Comparison of ENCODE assay signal across 30 cellular contexts in the genomic region with DNA sequence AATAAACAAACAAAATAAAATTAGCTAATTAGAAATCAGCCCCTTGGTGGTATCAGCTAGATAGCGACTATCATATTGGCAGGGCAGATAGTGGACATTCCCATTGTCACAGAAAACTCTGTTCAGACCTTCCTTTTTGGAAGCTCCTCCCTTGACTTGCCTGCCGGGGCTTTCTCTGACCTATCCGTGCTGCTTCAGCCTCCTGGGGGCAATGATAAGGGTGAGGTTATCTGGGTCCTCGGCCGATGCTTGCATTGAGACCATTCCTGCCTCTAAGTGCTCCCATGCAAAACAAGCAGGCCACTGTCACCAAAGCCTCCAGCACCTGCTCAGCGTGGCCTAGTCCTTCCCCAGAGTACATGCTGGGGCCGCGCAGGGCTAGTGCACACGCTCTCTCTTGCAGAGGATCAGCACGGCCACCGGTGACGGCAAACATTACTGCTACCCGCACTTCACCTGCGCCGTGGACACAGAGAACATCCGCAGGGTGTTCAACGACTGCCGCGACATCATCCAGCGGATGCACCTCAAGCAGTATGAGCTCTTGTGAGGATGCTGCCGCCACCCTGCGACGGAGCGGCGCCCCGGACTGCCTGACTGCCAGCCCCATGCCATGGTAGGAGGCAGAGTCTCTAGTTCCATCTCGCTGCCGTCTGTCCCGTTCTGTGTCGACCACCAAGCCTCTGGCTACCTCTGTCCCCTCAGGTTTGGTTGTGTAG. TPM values are rescaled to one million over a fixed set of nuclear protein-coding genes. Genes with fewer than 3 reads are reported as not detected.
DNase-seq lines count a peak whose midpoint lies in the region; ATAC-seq and TF ChIP-seq lines count a peak whose summit lies in the region.
"Had no signal": no experiment of that assay in that cellular context is flagged by ENCODE, and none has a peak within 500 bp of the region (broad histone marks: within the 10 kb centered on the region; RNA-seq: fewer than 3 reads in every experiment).

No MANE protein-coding gene starts in this region.

- H3K9me3 ChIP-seq in Caco-2, result no peaks in the 10 kb centered on the region
- H3K9me3 ChIP-seq in endodermal cell (ENCODE audit: control insufficient read depth, low read length), result peaks cover 3% of the 10 kb centered on the region
- H3K9me3 ChIP-seq: adrenal gland, heart left ventricle, prostate gland, sigmoid colon, uterus had no signal

- BruUV-seq in Caco-2 (replicated peaks; lab: Mats Ljungman, UMichigan), result no TSS peak

- H3K36me3 Mint-ChIP-seq in Caco-2 (ENCODE audit: insufficient read depth, unreplicated experiment), result peaks cover 27% of the 10 kb centered on the region
- peaks cover 62% of the 10 kb centered on the region for H3K36me3 Mint-ChIP-seq in endodermal cell (ENCODE audit: low read depth)

- H3K27ac ChIP-seq in endodermal cell (ENCODE audit: low read depth, low read length), result no peak overlapping the region
- H3K27ac ChIP-seq: adrenal gland, GM23248, heart left ventricle, prostate gland, sigmoid colon, SK-N-MC, uterus had no signal

- peak overlapping the region; percentile 80 for H3K27ac Mint-ChIP-seq in Caco-2 (ENCODE audit: unreplicated experiment)
- H3K27ac Mint-ChIP-seq in endodermal cell, result peak overlapping the region; percentile 32
- H3K27ac Mint-ChIP-seq: activated CD8-positive, alpha-beta memory T cell treated with anti-CD3 and anti-CD28 coated beads, Interleukin-2, amount 10 ng/mL, durations not matched to agents 7 days and 5 days; activated T-cell treated with anti-CD3 and anti-CD28 coated beads, Interleukin-2, amount 50 U/mL, for 72 hours had no signal

- intact Hi-C loops in Caco-2 (cut with micrococcal nuclease; ENCODE audit: unreplicated experiment), result no loop called here
- intact Hi-C loops in posterior vena cava (cut with DNase I), result no loop called here

- H3K4me3 ChIP-seq in Caco-2 (ENCODE audit: low read depth, low read length) (no peak overlapping the region), endodermal cell (ENCODE audit: low read length) (no peak overlapping the region)
- H3K4me3 ChIP-seq: adrenal gland, GM23248, heart left ventricle, lung, prostate gland, sigmoid colon, SK-N-MC, uterus had no signal

- no peak for ATAC-seq in GM18511 (IDR thresholded peaks at IDR 0.05; ENCODE audit: unreplicated experiment)
- ATAC-seq in GM19328 (IDR thresholded peaks at IDR 0.05; ENCODE audit: unreplicated experiment), result no peak
- ATAC-seq in HG02938 (IDR thresholded peaks at IDR 0.05; ENCODE audit: unreplicated experiment), result no peak
- ATAC-seq in HG02588 (IDR thresholded peaks at IDR 0.05; ENCODE audit: unreplicated experiment), result no peak
- ATAC-seq: activated CD8-positive, alpha-beta memory T cell treated with anti-CD3 and anti-CD28 coated beads, Interleukin-2, amount 10 ng/mL, durations not matched to agents 7 days and 5 days; activated T-cell treated with anti-CD3 and anti-CD28 coated beads, Interleukin-2, amount 50 U/mL, for 72 hours had no signal

- peaks cover 36% of the 10 kb centered on the region for H3K4me1 Mint-ChIP-seq in Caco-2 (ENCODE audit: low read depth, unreplicated experiment)
- peaks cover 7% of the 10 kb centered on the region for H3K4me1 Mint-ChIP-seq in endodermal cell
- H3K4me1 Mint-ChIP-seq: activated CD8-positive, alpha-beta memory T cell treated with anti-CD3 and anti-CD28 coated beads, Interleukin-2, amount 10 ng/mL, durations not matched to agents 7 days and 5 days; brain had no signal

- H3K27me3 Mint-ChIP-seq in Caco-2 (ENCODE audit: insufficient read depth, unreplicated experiment), result no peaks in the 10 kb centered on the region
- no peaks in the 10 kb centered on the region for H3K27me3 Mint-ChIP-seq in endodermal cell (ENCODE audit: insufficient read depth)
- H3K27me3 Mint-ChIP-seq: activated CD8-positive, alpha-beta memory T cell treated with anti-CD3 and anti-CD28 coated beads, Interleukin-2, amount 10 ng/mL, durations not matched to agents 7 days and 5 days; brain; IgD-negative memory B cell had no signal

- no peak for TF ChIP-seq CTCF in Caco-2 (IDR thresholded peaks at IDR 0.05; ENCODE audit: insufficient read depth in 1 of 2, low read depth in 1 of 2, low read length in 1 of 2, severe bottlenecking in 1 of 2, unreplicated experiment in 1 of 2)
- no peak for TF ChIP-seq CTCF in endodermal cell (conservative IDR thresholded peaks at IDR 0.05)

- POLR2A ChIA-PET in Caco-2 (lab: Charles Lee), result no interaction called here

- CTCF ChIA-PET in Caco-2 (lab: Charles Lee), result no interaction called here

- H3K36me3 ChIP-seq in Caco-2 (ENCODE audit: control insufficient read depth, insufficient read depth, low read length) (no peaks in the 10 kb centered on the region; the same call in 1 of the 2 replicates), endodermal cell (ENCODE audit: control insufficient read depth, insufficient read depth, low read length) (peaks cover 63% of the 10 kb centered on the region)
- H3K36me3 ChIP-seq: prostate gland, uterus had no signal

- H3K9me3 Mint-ChIP-seq in Caco-2 (ENCODE audit: unreplicated experiment), result no peaks in the 10 kb centered on the region
- peaks cover 3% of the 10 kb centered on the region for H3K9me3 Mint-ChIP-seq in endodermal cell
- H3K9me3 Mint-ChIP-seq: brain, IgD-negative memory B cell had no signal

- H3K4me3 Mint-ChIP-seq in Caco-2 (ENCODE audit: unreplicated experiment) (no peak overlapping the region), endodermal cell (no peak overlapping the region)
- H3K4me3 Mint-ChIP-seq: activated CD8-positive, alpha-beta memory T cell treated with anti-CD3 and anti-CD28 coated beads, Interleukin-2, amount 10 ng/mL, durations not matched to agents 7 days and 5 days; activated T-cell treated with anti-CD3 and anti-CD28 coated beads, Interleukin-2, amount 50 U/mL, for 72 hours; brain had no signal

- H3K27me3 ChIP-seq in Caco-2 (replicated peaks; ENCODE audit: control insufficient read depth, insufficient read depth, low read length) (no peaks in the 10 kb centered on the region), endodermal cell (ENCODE audit: control insufficient read depth, insufficient read depth, low read length, poor library complexity, severe bottlenecking) (no peaks in the 10 kb centered on the region)
- H3K27me3 ChIP-seq: adrenal gland, heart left ventricle, sigmoid colon, uterus had no signal

- WGBS in endodermal cell (ENCODE audit: insufficient coverage in 1 of 2, insufficient read length in 1 of 2), 2 experiments, result 90 to 96% methylated on average over 26 to 30 of the region's 30 CpGs

- H3K4me1 ChIP-seq in Caco-2, result peaks cover 37% of the 10 kb centered on the region
- peaks cover 11% of the 10 kb centered on the region for H3K4me1 ChIP-seq in endodermal cell (ENCODE audit: control insufficient read depth, insufficient read depth, low read length)
- H3K4me1 ChIP-seq: adrenal gland, prostate gland, sigmoid colon, uterus had no signal

- H3K9ac ChIP-seq in endodermal cell (ENCODE audit: extremely low read depth, low read length, poor library complexity, severe bottlenecking), result no peak overlapping the region
- H3K9ac ChIP-seq: GM23248 had no signal

- DNase-seq in Caco-2 (peak in 1 of 2 experiments; percentile 64), OCI-M1 (lab: John Stamatoyannopoulos, UW) (peak; percentile 79), endodermal cell (peak; percentile 62), posterior vena cava (ENCODE audit: low spot score) (peak; percentile 79)
- DNase-seq: activated CD4-positive, alpha-beta T cell treated with anti-CD3 and anti-CD28 coated beads, Interleukin-2, amount 50 U/mL, for 1 hour; activated CD8-positive, alpha-beta memory T cell treated with anti-CD3 and anti-CD28 coated beads, Interleukin-2, amount 10 ng/mL, durations not matched to agents 7 days and 5 days; activated naive CD4-positive, alpha-beta T cell; activated T-cell treated with anti-CD3 and anti-CD28 coated beads, Interleukin-2, amount 50 U/mL, for 72 hours; adrenal gland; C1 segment of cervical spinal cord; Calu3; GM23248; heart left ventricle; NCI-H1105 treated with DMSO at 0.1 percent for 48 hours; NCI-H1930; NCI-H226; sigmoid colon; stimulated activated CD4-positive, alpha-beta T cell treated with anti-CD3 and anti-CD28 coated beads, Interleukin-4, amount 100 ng/mL, for 4 hours; stimulated activated naive CD4-positive, alpha-beta T cell treated with Interleukin-2 at 50 U/mL for 16 hours; T-helper 2 cell; uterus had no signal

RNA-seq across cellular contexts. Expression of gene MPPE1, which starts 27.4 kb away (rescaled TPM):
- total RNA-seq in Caco-2 (2022), result 47.4 and 52.6 TPM in 2 replicates
- total RNA-seq in endodermal cell, result 10 to 100 TPM; 27.3 to 33.5 TPM
- polyA plus RNA-seq in endodermal cell (2013, experiment 1 of 2), result 19.5 TPM
- 14.6 TPM for polyA plus RNA-seq in endodermal cell (2013, experiment 2 of 2)
- total RNA-seq in posterior vena cava, result 10 to 100 TPM; 26.2 to 39.6 TPM

RNA-seq across cellular contexts. Expression of gene CHMP1B, which starts 29.5 kb away (rescaled TPM):
- total RNA-seq in Caco-2 (2022) (45.2 and 56.5 TPM in 2 replicates), endodermal cell (10 to 100 TPM; 35.3 to 35.8 TPM), posterior vena cava (10 to 100 TPM; 44.0 to 44.4 TPM)
- polyA plus RNA-seq in endodermal cell (2013, experiment 1 of 2), result 37.6 TPM
- 35.4 TPM for polyA plus RNA-seq in endodermal cell (2013, experiment 2 of 2)
